Comparison of ENCODE assay signal across 8 cellular contexts in the genomic region with DNA sequence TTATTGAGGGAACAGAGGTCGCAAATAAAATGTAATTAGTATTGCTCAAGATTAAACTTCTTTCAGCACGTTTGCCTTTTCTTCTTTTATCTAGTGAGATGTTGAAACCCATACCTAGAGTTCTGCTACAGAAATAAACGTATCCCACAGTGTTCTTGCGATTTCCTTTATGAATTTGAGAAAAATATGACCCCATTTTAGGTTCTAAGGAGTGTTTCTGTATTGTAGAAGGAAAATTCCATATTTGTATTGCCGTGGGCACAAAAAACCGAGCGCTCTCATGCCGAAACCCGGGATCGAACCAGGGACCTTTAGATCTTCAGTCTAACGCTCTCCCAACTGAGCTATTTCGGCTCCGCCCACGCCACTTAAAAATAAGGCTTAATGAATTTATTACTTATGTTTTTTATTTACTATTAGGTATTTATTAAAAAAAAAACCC. TPM values are rescaled to one million over a fixed set of nuclear protein-coding genes. Genes with fewer than 3 reads are reported as not detected.
DNase-seq lines count a peak whose midpoint lies in the region; ATAC-seq, FAIRE-seq and TF ChIP-seq lines count a peak whose summit lies in the region.

No MANE protein-coding gene starts in this region.

- ATAC-seq in pancreas: peak; percentile 49 to 72 (median 61)

- H3K9me3 ChIP-seq in SJCRH30 (replicated peaks): no peaks in the 10 kb centered on the region
- H3K9me3 ChIP-seq in pancreas: no peaks in the 10 kb centered on the region
- H3K9me3 ChIP-seq in tibial artery: no peaks in the 10 kb centered on the region

- DNase-seq in SIG-M5 treated with dmso at 0.1 percent for 504 hours (lab: John Stamatoyannopoulos, UW; ENCODE audit: unreplicated experiment): peak; percentile 56
- no peak for DNase-seq in SIG-M5 (lab: John Stamatoyannopoulos, UW)
- peak; percentile 98 for DNase-seq in KG1 (lab: John Stamatoyannopoulos, UW)
- peak; percentile 61 to 85 for DNase-seq in SJCRH30
- DNase-seq in activated gamma-delta T cell treated with anti-CD3 and anti-CD28 coated beads, Interleukin-2, amount 50 U/mL, for 16 hours (ENCODE audit: low read depth): peak; percentile 70
- DNase-seq in germinal center (ENCODE audit: low spot score): peak; percentile 36
- DNase-seq in pancreas: peak; percentile 58 to 82 (median 71)
- DNase-seq in tibial artery: peak in 1 of 2 donors; percentile 82

- H3K27ac ChIP-seq in SJCRH30 (peak overlapping the region; percentile 8; the same call in 1 of the 2 replicates), pancreas (peak overlapping the region in 2 of 4 donors; percentile 64 to 68), tibial artery (peak overlapping the region; percentile 71 to 75)

- no peaks in the 10 kb centered on the region for H3K27me3 ChIP-seq in SJCRH30
- H3K27me3 ChIP-seq in pancreas: peaks cover 0 to 8% (median 2%) of the 10 kb centered on the region in 4 donors
- H3K27me3 ChIP-seq in tibial artery: peaks cover 0 to 7% of the 10 kb centered on the region in 2 donors

- H3K4me3 ChIP-seq in SJCRH30 (peak overlapping the region; percentile 71), pancreas (peak overlapping the region; percentile 13 to 54 (median 44)), tibial artery (peak overlapping the region; percentile 54 to 68)

- intact Hi-C loops in pancreas (cut with DNase I): no loop called here
- intact Hi-C loops in tibial artery (cut with DNase I; ENCODE audit: low total_unique reads): loop anchor here (5.0 kb wide), 1 partner anchor 39 kb away; no protein-coding TSS in a partner anchor

- FAIRE-seq in pancreas (lab: Jason Lieb, UNC): no peak

- TF ChIP-seq CTCF in pancreas (IDR thresholded peaks at IDR 0.05) (no peak), tibial artery (IDR thresholded peaks at IDR 0.05) (no peak)

- H3K4me1 ChIP-seq in SJCRH30 (no peaks in the 10 kb centered on the region), pancreas (peaks cover 0 to 6% (median 0%) of the 10 kb centered on the region in 3 donors), tibial artery (peaks cover 0 to 10% (median 0%) of the 10 kb centered on the region in 4 donors)

- WGBS in pancreas, 2 donors: 0 to 1% methylated on average over 14 of the region's 14 CpGs

- no peaks in the 10 kb centered on the region for H3K36me3 ChIP-seq in SJCRH30
- H3K36me3 ChIP-seq in pancreas: no peaks in the 10 kb centered on the region
- H3K36me3 ChIP-seq in tibial artery: no peaks in the 10 kb centered on the region

RNA-seq across cellular contexts. Expression of a gene that starts 23.7 kb away (rescaled TPM):
- total RNA-seq in SJCRH30 (2014; rRNA removed; shearing (Covaris generic)): not detected in 2 replicates
- total RNA-seq in pancreas: 1 to 10 TPM in 1 of 6 donors, under 1 TPM in 5; 0.19 to 1.2 (median 0.35) TPM
- polyA plus RNA-seq in pancreas: 1 to 10 TPM in 1 of 2 donors, under 1 TPM in 1; 0.92 to 1.1 TPM

RNA-seq across cellular contexts. Expression of a gene that starts 57.6 kb away (rescaled TPM):
- 48.2 and 52.8 TPM in 2 replicates for total RNA-seq in SJCRH30 (2014; rRNA removed; shearing (Covaris generic))
- 10 to 100 TPM; 24.1 to 33.6 (median 28.4) TPM for total RNA-seq in pancreas
- polyA plus RNA-seq in pancreas: 10 to 100 TPM; 41.8 to 43.3 TPM
